In the genomic region with DNA sequence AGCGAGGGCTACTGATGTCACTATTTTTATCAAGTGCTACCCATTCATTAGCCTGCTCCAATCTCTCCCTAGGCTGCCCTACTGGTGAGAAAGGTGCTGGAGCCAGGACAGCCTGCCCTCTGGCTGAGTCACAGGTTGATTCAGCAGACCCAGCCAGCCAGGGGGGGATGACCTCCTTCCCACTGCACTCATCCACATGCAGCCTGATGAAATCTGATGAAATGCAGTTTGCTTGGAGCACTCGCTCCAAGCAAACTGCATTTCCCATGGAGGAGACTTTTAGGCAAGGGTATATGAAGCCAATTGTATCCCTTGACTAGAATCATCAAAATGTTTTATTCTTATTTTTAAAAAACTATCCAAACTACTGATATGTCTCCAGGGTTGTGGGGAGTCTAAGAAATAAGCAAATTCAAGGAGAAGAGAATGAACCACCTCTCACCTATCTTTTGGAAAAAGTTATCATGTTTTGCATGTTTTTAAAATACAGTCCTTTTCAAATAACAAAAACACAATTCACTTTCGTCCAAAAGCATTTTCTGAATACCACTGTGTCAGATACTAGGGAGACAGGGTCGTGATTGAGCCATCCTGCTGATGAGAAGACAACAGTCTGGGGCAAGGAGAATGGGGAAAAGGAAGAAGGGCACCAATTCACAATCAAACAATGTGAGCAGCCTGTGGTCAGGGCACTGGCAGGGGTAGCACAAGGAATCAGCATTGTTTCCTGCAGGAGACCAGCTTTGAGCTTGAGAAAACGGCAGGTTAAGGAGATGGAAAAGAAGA, we compare ENCODE assay signal across 9 cellular contexts.
DNase-seq lines count a peak whose midpoint lies in the region; ATAC-seq and TF ChIP-seq lines count a peak whose summit lies in the region.
"Had no signal": no experiment of that assay in that cellular context is flagged by ENCODE, and none has a peak within 500 bp of the region (broad histone marks: within the 10 kb centered on the region; RNA-seq: fewer than 3 reads in every experiment).

No MANE protein-coding gene starts in this region.

- H3K36me3 Mint-ChIP-seq in stimulated activated memory B cell treated with anti-CD40 and anti-IgM and Interleukin-4, amounts not matched to agents 10 μg/mL and 1 μg/mL and 100 μg/mL, for 72 hours, result peaks cover 14% of the 10 kb centered on the region

- H3K4me1 Mint-ChIP-seq in stimulated activated memory B cell treated with anti-CD40 and anti-IgM and Interleukin-4, amounts not matched to agents 10 μg/mL and 1 μg/mL and 100 μg/mL, for 72 hours, result peaks cover 19% of the 10 kb centered on the region

- no peaks in the 10 kb centered on the region; the same call in 1 of the 2 replicates for H3K9me3 ChIP-seq in SJSA1 (replicated peaks)

- H3K4me3 ChIP-seq in SJSA1, result no peak overlapping the region
- no peak overlapping the region for H3K4me3 ChIP-seq in fibroblast of pulmonary artery (replicated peaks; ENCODE audit: low read depth, low read length)
- H3K4me3 ChIP-seq: SK-N-MC had no signal

- H3K27me3 ChIP-seq in SJSA1 (replicated peaks), result no peaks in the 10 kb centered on the region

- H3K27me3 Mint-ChIP-seq in stimulated activated memory B cell treated with anti-CD40 and anti-IgM and Interleukin-4, amounts not matched to agents 10 μg/mL and 1 μg/mL and 100 μg/mL, for 72 hours, result no peaks in the 10 kb centered on the region

- peak overlapping the region; percentile 64 for H3K27ac ChIP-seq in SJSA1
- H3K27ac ChIP-seq: SK-N-MC had no signal

- H3K27ac Mint-ChIP-seq in stimulated activated memory B cell treated with anti-CD40 and anti-IgM and Interleukin-4, amounts not matched to agents 10 μg/mL and 1 μg/mL and 100 μg/mL, for 72 hours, result no peak overlapping the region

- no peak overlapping the region for H3K4me3 Mint-ChIP-seq in stimulated activated memory B cell treated with anti-CD40 and anti-IgM and Interleukin-4, amounts not matched to agents 10 μg/mL and 1 μg/mL and 100 μg/mL, for 72 hours

- no peaks in the 10 kb centered on the region for H3K36me3 ChIP-seq in SJSA1

- H3K4me1 ChIP-seq in SJSA1 (replicated peaks), result peaks cover 31% of the 10 kb centered on the region

- TF ChIP-seq CTCF in fibroblast of pulmonary artery (IDR thresholded peaks at IDR 0.05; ENCODE audit: low read length, missing control alignments), result peak; percentile 5

- ATAC-seq in stimulated activated memory B cell treated with anti-CD40 and anti-IgM and Interleukin-4, amounts not matched to agents 10 μg/mL and 1 μg/mL and 100 μg/mL, for 72 hours, result no peak

- DNase-seq in ELF-1 (ENCODE audit: low read depth, low spot score) (peak; percentile 6), SJSA1 (ENCODE audit: low read depth in 1 of 2, low spot score in 2 of 2) (peak; percentile 49 to 66), fibroblast of pulmonary artery (ENCODE audit: low read depth) (peak; percentile 81), non-pigmented ciliary epithelial cell (ENCODE audit: low read depth) (peak; percentile 79), COLO668 (lab: John Stamatoyannopoulos, UW; ENCODE audit: unreplicated experiment) (no peak)
- no peak for DNase-seq in stimulated activated CD4-positive, alpha-beta T cell treated with anti-CD3 and anti-CD28 coated beads, Interleukin-2, amount 100 ng/mL, for 24 hours
- DNase-seq in activated T-cell treated with anti-CD3 and anti-CD28 coated beads, Interleukin-2, amount 50 U/mL, for 1 hour, result no peak

- no peaks in the 10 kb centered on the region for H3K9me3 Mint-ChIP-seq in stimulated activated memory B cell treated with anti-CD40 and anti-IgM and Interleukin-4, amounts not matched to agents 10 μg/mL and 1 μg/mL and 100 μg/mL, for 72 hours

Comparison
In these comparisons a context has a peak if more than half of its experiments do, and no peak if none do; other contexts are left out.
1. DNase-seq: peak in ELF-1 (single experiment), SJSA1 (2 of 2), fibroblast of pulmonary artery (single experiment) and non-pigmented ciliary epithelial cell (single experiment); none in COLO668 (single experiment), stimulated activated CD4-positive, alpha-beta T cell treated with anti-CD3 and anti-CD28 coated beads, Interleukin-2, amount 100 ng/mL, for 24 hours (0 of 2) and activated T-cell treated with anti-CD3 and anti-CD28 coated beads, Interleukin-2, amount 50 U/mL, for 1 hour (single experiment).